Comparison of ENCODE assay signal across 1 cellular context in genomic region chr10:94402204-94403033, GRCh38.
TF ChIP-seq lines count a peak whose summit lies in the region.

TSS of gene TBC1D12 (plus strand) at chr10:94402541. CDS start at chr10:94402614, 73 bp downstream.

TF ChIP-seq in WTC11, 78 proteins besides CTCF, POLR2A, EP300 and RAD21 (continued from another document and continues in another):
- no peak for TF ChIP-seq CDX4 (CRISPR knock-in tag; IDR thresholded peaks at IDR 0.05; ENCODE audit: borderline replicate concordance)
- peak; percentile 30; the same call in 1 of the 2 replicates for TF ChIP-seq ARID4B (CRISPR knock-in tag; IDR thresholded peaks at IDR 0.05; ENCODE audit: borderline replicate concordance)
- TF ChIP-seq PRRX2 (CRISPR knock-in tag; IDR thresholded peaks at IDR 0.05), result no peak
- no peak for TF ChIP-seq ZNF671 (CRISPR knock-in tag; IDR thresholded peaks at IDR 0.05)
- no peak for TF ChIP-seq NFATC4 (CRISPR knock-in tag; IDR thresholded peaks at IDR 0.05)
- TF ChIP-seq ZNF121 (CRISPR knock-in tag; IDR thresholded peaks at IDR 0.05), result no peak
- TF ChIP-seq FOXP4 (CRISPR knock-in tag; IDR thresholded peaks at IDR 0.05), result no peak
- peak; percentile 86; the same call in 1 of the 2 replicates for TF ChIP-seq KAT7 (CRISPR knock-in tag; IDR thresholded peaks at IDR 0.05; ENCODE audit: borderline replicate concordance)
- TF ChIP-seq USF2 (CRISPR knock-in tag; IDR thresholded peaks at IDR 0.05), result no peak; the same call in 1 of the 2 replicates
- TF ChIP-seq SOX15 (CRISPR knock-in tag; IDR thresholded peaks at IDR 0.05), result no peak
- TF ChIP-seq TCF7 (CRISPR knock-in tag; IDR thresholded peaks at IDR 0.05; ENCODE audit: low read depth), result no peak
- no peak for TF ChIP-seq STAT6 (CRISPR knock-in tag; conservative IDR thresholded peaks at IDR 0.05; ENCODE audit: low read depth)
- TF ChIP-seq ZNF219 (CRISPR knock-in tag; IDR thresholded peaks at IDR 0.05; ENCODE audit: borderline replicate concordance), result no peak
- no peak for TF ChIP-seq NR3C1 (CRISPR knock-in tag; conservative IDR thresholded peaks at IDR 0.05; ENCODE audit: low read depth)
- no peak for TF ChIP-seq ZNF532 (CRISPR knock-in tag; IDR thresholded peaks at IDR 0.05; ENCODE audit: borderline replicate concordance)
- TF ChIP-seq ZMAT4 (CRISPR knock-in tag; IDR thresholded peaks at IDR 0.05), result no peak
- no peak for TF ChIP-seq GRHL2 (CRISPR knock-in tag; IDR thresholded peaks at IDR 0.05; ENCODE audit: insufficient replicate concordance, severe bottlenecking)
- TF ChIP-seq NR1H2 (CRISPR knock-in tag; IDR thresholded peaks at IDR 0.05), result no peak
- no peak for TF ChIP-seq IRF2 (CRISPR knock-in tag; IDR thresholded peaks at IDR 0.05; ENCODE audit: borderline replicate concordance, low read depth)
- TF ChIP-seq ZNF416 (CRISPR knock-in tag; IDR thresholded peaks at IDR 0.05), result no peak
- TF ChIP-seq ATF6 (CRISPR knock-in tag; IDR thresholded peaks at IDR 0.05), result no peak
- TF ChIP-seq MLX (CRISPR knock-in tag; IDR thresholded peaks at IDR 0.05), result no peak
- TF ChIP-seq ZNF281 (CRISPR knock-in tag; IDR thresholded peaks at IDR 0.05), result no peak
- TF ChIP-seq JAZF1 (CRISPR knock-in tag; IDR thresholded peaks at IDR 0.05), result no peak
- no peak for TF ChIP-seq NFYB (CRISPR knock-in tag; conservative IDR thresholded peaks at IDR 0.05; ENCODE audit: low read depth)
- TF ChIP-seq CBFB (CRISPR knock-in tag; IDR thresholded peaks at IDR 0.05; ENCODE audit: low read depth), result 0 out of 2 replicates have a peak, but pooled peaks have one; percentile 30
